In the genomic region with DNA sequence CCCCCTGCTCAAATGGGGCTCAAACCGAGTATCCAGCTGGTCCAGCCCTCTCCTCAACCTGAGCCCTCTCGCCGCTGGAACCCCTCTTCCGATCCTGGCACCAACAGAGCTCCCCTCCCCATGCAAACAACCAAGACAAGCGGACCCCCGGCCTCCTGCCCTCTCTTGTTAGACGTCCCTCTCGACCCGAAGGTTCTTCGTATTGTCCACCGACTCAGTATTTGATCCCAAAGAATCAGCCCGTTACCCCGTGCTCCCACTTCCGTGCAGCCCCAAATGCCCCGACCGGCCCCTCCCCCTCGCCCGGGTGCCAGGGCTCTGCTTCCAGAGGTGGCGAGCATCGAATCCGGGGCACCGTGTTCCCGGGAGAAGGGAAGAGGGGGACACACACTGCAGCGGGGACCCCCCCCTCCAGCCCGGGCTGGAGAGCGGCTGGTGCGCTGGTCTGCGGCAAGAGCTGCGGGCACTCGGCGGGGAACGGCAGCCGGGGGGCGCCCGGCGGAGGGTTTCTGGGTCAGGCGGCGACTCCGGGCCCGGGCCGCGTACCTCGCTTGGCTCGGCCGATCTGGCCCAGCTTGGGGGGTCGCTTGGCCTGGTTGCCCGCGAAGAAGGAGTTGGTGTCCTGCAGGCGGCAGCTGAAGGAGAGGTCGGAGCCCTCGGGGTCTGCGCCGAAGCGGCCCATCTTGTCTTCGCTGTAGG, we compare ENCODE assay signal across 1 cellular context.
TF ChIP-seq lines count a peak whose summit lies in the region.

No MANE protein-coding gene starts in this region.

TF ChIP-seq in IMR-90, 13 proteins besides CTCF, POLR2A, EP300 and RAD21:
- no peak for TF ChIP-seq SMC3 (IDR thresholded peaks at IDR 0.05; ENCODE audit: low read depth, low read length)
- TF ChIP-seq MAFK (IDR thresholded peaks at IDR 0.05; ENCODE audit: low read depth, low read length) = no peak
- TF ChIP-seq CEBPB (IDR thresholded peaks at IDR 0.05; ENCODE audit: low read depth, low read length) = no peak
- TF ChIP-seq BHLHE40 (IDR thresholded peaks at IDR 0.05; ENCODE audit: low read depth, low read length) = no peak
- no peak for TF ChIP-seq MXI1 (IDR thresholded peaks at IDR 0.05; ENCODE audit: borderline replicate concordance, low read depth, low read length)
- no peak for TF ChIP-seq FOS (IDR thresholded peaks at IDR 0.05; ENCODE audit: low read depth, low read length)
- no peak for TF ChIP-seq RFX5 (IDR thresholded peaks at IDR 0.05; ENCODE audit: low read depth, low read length)
- TF ChIP-seq CHD1 (IDR thresholded peaks at IDR 0.05; ENCODE audit: low read depth, low read length) = no peak
- no peak for TF ChIP-seq NFE2L2 (IDR thresholded peaks at IDR 0.05; ENCODE audit: low read depth, low read length)
- no peak for TF ChIP-seq RCOR1 (IDR thresholded peaks at IDR 0.05; ENCODE audit: insufficient replicate concordance, low read length)
- TF ChIP-seq, protein P1, sequence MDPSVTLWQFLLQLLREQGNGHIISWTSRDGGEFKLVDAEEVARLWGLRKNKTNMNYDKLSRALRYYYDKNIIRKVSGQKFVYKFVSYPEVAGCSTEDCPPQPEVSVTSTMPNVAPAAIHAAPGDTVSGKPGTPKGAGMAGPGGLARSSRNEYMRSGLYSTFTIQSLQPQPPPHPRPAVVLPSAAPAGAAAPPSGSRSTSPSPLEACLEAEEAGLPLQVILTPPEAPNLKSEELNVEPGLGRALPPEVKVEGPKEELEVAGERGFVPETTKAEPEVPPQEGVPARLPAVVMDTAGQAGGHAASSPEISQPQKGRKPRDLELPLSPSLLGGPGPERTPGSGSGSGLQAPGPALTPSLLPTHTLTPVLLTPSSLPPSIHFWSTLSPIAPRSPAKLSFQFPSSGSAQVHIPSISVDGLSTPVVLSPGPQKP (IDR thresholded peaks at IDR 0.05; ENCODE audit: borderline replicate concordance, low read depth, low read length) = no peak
- TF ChIP-seq, protein P2, sequence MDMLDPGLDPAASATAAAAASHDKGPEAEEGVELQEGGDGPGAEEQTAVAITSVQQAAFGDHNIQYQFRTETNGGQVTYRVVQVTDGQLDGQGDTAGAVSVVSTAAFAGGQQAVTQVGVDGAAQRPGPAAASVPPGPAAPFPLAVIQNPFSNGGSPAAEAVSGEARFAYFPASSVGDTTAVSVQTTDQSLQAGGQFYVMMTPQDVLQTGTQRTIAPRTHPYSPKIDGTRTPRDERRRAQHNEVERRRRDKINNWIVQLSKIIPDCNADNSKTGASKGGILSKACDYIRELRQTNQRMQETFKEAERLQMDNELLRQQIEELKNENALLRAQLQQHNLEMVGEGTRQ (IDR thresholded peaks at IDR 0.05; ENCODE audit: low read depth, low read length) = no peak
- TF ChIP-seq MAZ (IDR thresholded peaks at IDR 0.05; ENCODE audit: borderline replicate concordance, low read depth, low read length) = no peak
